Comparison of ENCODE assay signal across 19 cellular contexts in genomic region chr10:103901299-103901698, GRCh38. TPM values are rescaled to one million over a fixed set of nuclear protein-coding genes. Genes with fewer than 3 reads are reported as not detected.
A peak's percentile ranks its signal among the peaks of the same experiment; 100 is the strongest.
DNase-seq lines count a peak whose midpoint lies in the region; ATAC-seq, FAIRE-seq and TF ChIP-seq lines count a peak whose summit lies in the region.
"Had no signal": no experiment of that assay in that cellular context is flagged by ENCODE, and none has a peak within 500 bp of the region (broad histone marks: within the 10 kb centered on the region; RNA-seq: fewer than 3 reads in every experiment).

No MANE protein-coding gene starts in this region.

- no peaks in the 10 kb centered on the region for H3K9me3 Mint-ChIP-seq in activated CD4-positive, alpha-beta memory T cell treated with anti-CD3 and anti-CD28 coated beads for 36 hours
- H3K9me3 Mint-ChIP-seq in stimulated activated effector memory CD8-positive, alpha-beta T cell treated with anti-CD3 and anti-CD28 coated beads, Interleukin-12 subunit alpha, Interleukin-12 subunit beta, amount 100 ng/mL, for 72 hours, result no peaks in the 10 kb centered on the region
- H3K9me3 Mint-ChIP-seq: H9 had no signal

- H3K79me2 ChIP-seq in endothelial cell of umbilical vein (ENCODE audit: control insufficient read depth, insufficient read depth, low read length), result no peaks in the 10 kb centered on the region
- H3K79me2 ChIP-seq: parathyroid adenoma had no signal

- peak overlapping the region; percentile 50 for H2AFZ ChIP-seq in endothelial cell of umbilical vein (ENCODE audit: low read depth, low read length)
- H2AFZ ChIP-seq: parathyroid adenoma had no signal

- H3K4me3 Mint-ChIP-seq in activated CD4-positive, alpha-beta memory T cell treated with anti-CD3 and anti-CD28 coated beads for 36 hours, result no peak overlapping the region
- peak overlapping the region; percentile 37 for H3K4me3 Mint-ChIP-seq in stimulated activated effector memory CD8-positive, alpha-beta T cell treated with anti-CD3 and anti-CD28 coated beads, Interleukin-12 subunit alpha, Interleukin-12 subunit beta, amount 100 ng/mL, for 72 hours
- H3K4me3 Mint-ChIP-seq: H9 had no signal

- H3K36me3 Mint-ChIP-seq in activated CD4-positive, alpha-beta memory T cell treated with anti-CD3 and anti-CD28 coated beads for 36 hours, result peaks cover 47% of the 10 kb centered on the region
- H3K36me3 Mint-ChIP-seq in stimulated activated effector memory CD8-positive, alpha-beta T cell treated with anti-CD3 and anti-CD28 coated beads, Interleukin-12 subunit alpha, Interleukin-12 subunit beta, amount 100 ng/mL, for 72 hours, result peaks cover 65% of the 10 kb centered on the region

- peaks cover 7% of the 10 kb centered on the region for H3K4me1 ChIP-seq in endothelial cell of umbilical vein (ENCODE audit: control insufficient read depth, extremely low read depth, insufficient read depth, low read length)
- H3K4me1 ChIP-seq: parathyroid adenoma had no signal

- TF ChIP-seq CTCF in endothelial cell of umbilical vein (IDR thresholded peaks at IDR 0.05; ENCODE audit: extremely low read depth in 1 of 2, insufficient read depth in 1 of 2, low read depth in 1 of 2, low read length in 2 of 2), result no peak

- H3K27ac Mint-ChIP-seq in activated CD4-positive, alpha-beta memory T cell treated with anti-CD3 and anti-CD28 coated beads for 36 hours, result peak overlapping the region; percentile 18
- peak overlapping the region; percentile 58 for H3K27ac Mint-ChIP-seq in stimulated activated effector memory CD8-positive, alpha-beta T cell treated with anti-CD3 and anti-CD28 coated beads, Interleukin-12 subunit alpha, Interleukin-12 subunit beta, amount 100 ng/mL, for 72 hours

- no peak for TF ChIP-seq POLR2A in endothelial cell of umbilical vein (IDR thresholded peaks at IDR 0.05; ENCODE audit: low read depth, low read length)

- no peak for FAIRE-seq in endothelial cell of umbilical vein (lab: Jason Lieb, UNC)
- FAIRE-seq: GM18507 had no signal

- ATAC-seq in activated CD4-positive, CD25-positive, alpha-beta regulatory T cell treated with anti-CD3 and anti-CD28 coated beads, Interleukin-2, amount 50 U/mL, for 24 hours, result peak; percentile 49 to 51
- ATAC-seq in stimulated activated effector memory CD8-positive, alpha-beta T cell treated with anti-CD3 and anti-CD28 coated beads, Interleukin-12 subunit alpha, Interleukin-12 subunit beta, amount 100 ng/mL, for 72 hours, result peak; percentile 74

- no peak overlapping the region for H3K4me3 ChIP-seq in endothelial cell of umbilical vein (replicated peaks in 1 of 3; ENCODE audit: insufficient read depth in 1 of 3, low read depth in 1 of 3, low read length in 3 of 3)
- H3K4me3 ChIP-seq: SJSA1, transverse colon had no signal

- H3K27me3 Mint-ChIP-seq in activated CD4-positive, alpha-beta memory T cell treated with anti-CD3 and anti-CD28 coated beads for 36 hours, result no peaks in the 10 kb centered on the region

- no TSS peak for BruUV-seq in endothelial cell of umbilical vein (replicated peaks; lab: Mats Ljungman, UMichigan)

- POLR2A ChIA-PET in activated CD4-positive, alpha-beta memory T cell treated with anti-CD3 and anti-CD28 coated beads for 36 hours (lab: Charles Lee), result interaction anchor here (1.1 to 1.9 kb wide), 2 partner anchors 10 to 16 kb away, joined by 3 to 6 read pairs; no protein-coding TSS in a partner anchor
- POLR2A ChIA-PET in endothelial cell of umbilical vein (lab: Charles Lee), result no interaction called here

- no peak overlapping the region for H3K9ac ChIP-seq in endothelial cell of umbilical vein (replicated peaks; ENCODE audit: extremely low read depth, insufficient read depth, low read length)
- H3K9ac ChIP-seq: parathyroid adenoma had no signal

- intact Hi-C loops in activated CD4-positive, alpha-beta memory T cell treated with anti-CD3 and anti-CD28 coated beads for 36 hours (cut with micrococcal nuclease), result no loop called here
- intact Hi-C loops in endothelial cell of umbilical vein (cut with micrococcal nuclease), result loop anchor here (10.0 kb wide), 1 partner anchor 434 kb away; the partner anchor contains the start of gene ITPRIP

- H4K20me1 ChIP-seq in endothelial cell of umbilical vein (replicated peaks; ENCODE audit: control insufficient read depth, extremely low read depth, insufficient read depth, low read length), result no peaks in the 10 kb centered on the region

- no peak overlapping the region for H3K27ac ChIP-seq in endothelial cell of umbilical vein (ENCODE audit: insufficient read depth, low read depth, low read length)
- H3K27ac ChIP-seq: parathyroid adenoma, SJSA1 had no signal

- H3K4me1 Mint-ChIP-seq in activated CD4-positive, alpha-beta memory T cell treated with anti-CD3 and anti-CD28 coated beads for 36 hours (ENCODE audit: low read depth), result peaks cover 58% of the 10 kb centered on the region
- peaks cover 40% of the 10 kb centered on the region for H3K4me1 Mint-ChIP-seq in stimulated activated effector memory CD8-positive, alpha-beta T cell treated with anti-CD3 and anti-CD28 coated beads, Interleukin-12 subunit alpha, Interleukin-12 subunit beta, amount 100 ng/mL, for 72 hours
- H3K4me1 Mint-ChIP-seq: H9 had no signal

- H3K9me3 ChIP-seq in endothelial cell of umbilical vein (replicated peaks; ENCODE audit: control insufficient read depth, insufficient read depth, low read length), result no peaks in the 10 kb centered on the region
- H3K9me3 ChIP-seq: SJSA1, transverse colon had no signal

- H3K9me1 ChIP-seq in endothelial cell of umbilical vein (replicated peaks; ENCODE audit: control insufficient read depth, extremely low read depth, insufficient read depth, low read length), result no peaks in the 10 kb centered on the region

- dilution Hi-C loops in endothelial cell of umbilical vein (cut with MboI; ENCODE audit: extremely low pct_ligation_motif_present, low sequenced_read_pairs), result no loop called here

- no peak for DNase-seq in activated CD4-positive, CD25-positive, alpha-beta regulatory T cell treated with anti-CD3 and anti-CD28 coated beads, Interleukin-2, amount 50 U/mL, for 72 hours
- no peak for DNase-seq in activated CD4-positive, alpha-beta memory T cell treated with anti-CD3 and anti-CD28 coated beads for 36 hours
- DNase-seq in endothelial cell of umbilical vein (ENCODE audit: low read depth, low spot score) (peak; percentile 31), SHP77 (lab: John Stamatoyannopoulos, UW) (no peak), NCI-H1092 (lab: John Stamatoyannopoulos, UW) (no peak)
- no peak for DNase-seq in stimulated activated effector memory CD8-positive, alpha-beta T cell treated with anti-CD3 and anti-CD28 coated beads, Interleukin-12 subunit alpha, Interleukin-12 subunit beta, amount 100 ng/mL, for 72 hours (ENCODE audit: low spot score in 2 of 2)
- no peak for DNase-seq in stimulated activated CD4-positive, alpha-beta T cell treated with anti-CD3 and anti-CD28 coated beads, Interleukin-12 subunit alpha, Interleukin-12 subunit beta, amount 100 ng/mL, for 4 hours
- DNase-seq: activated gamma-delta T cell treated with Interleukin-2 at 50 U/mL for 16 hours; C1 segment of cervical spinal cord; DMS79; H9; NCI-H187; NCI-H446; stimulated activated CD4-positive, alpha-beta T cell treated with anti-CD3 and anti-CD28 coated beads, Interleukin-4, amount 100 ng/mL, for 4 hours; transverse colon had no signal

- CTCF ChIA-PET in activated CD4-positive, alpha-beta memory T cell treated with anti-CD3 and anti-CD28 coated beads for 36 hours (lab: Charles Lee), result interaction anchor here (0.9 to 2.5 kb wide), 8 partner anchors 10 to 220 kb away, joined by 3 to 9 read pairs (median 4); no protein-coding TSS in a partner anchor
- CTCF ChIA-PET in endothelial cell of umbilical vein (lab: Charles Lee), result interaction anchor here (1.1 to 2.4 kb wide), 6 partner anchors 12 to 81 kb away, joined by 3 to 13 read pairs (median 4); no protein-coding TSS in a partner anchor

- H3K36me3 ChIP-seq in endothelial cell of umbilical vein (ENCODE audit: control insufficient read depth in 2 of 2, extremely low read depth in 1 of 2, insufficient read depth in 2 of 2, low read length in 2 of 2), result peaks cover 2 to 5% of the 10 kb centered on the region in 2 experiments

- peak overlapping the region; percentile 54 for H3K4me2 ChIP-seq in endothelial cell of umbilical vein (ENCODE audit: insufficient read depth, low read length)

- H3K27me3 ChIP-seq in endothelial cell of umbilical vein (ENCODE audit: control insufficient read depth in 2 of 2, insufficient read depth in 2 of 2, low read length in 2 of 2), result no peaks in the 10 kb centered on the region
- H3K27me3 ChIP-seq: SJSA1, transverse colon had no signal

TF ChIP-seq in endothelial cell of umbilical vein, 7 proteins besides CTCF, POLR2A, EP300 and RAD21:
- no peak for TF ChIP-seq POLR2AphosphoS5 (IDR thresholded peaks at IDR 0.05; ENCODE audit: insufficient read depth, low read depth, low read length)
- no peak for TF ChIP-seq EZH2 (IDR thresholded peaks at IDR 0.05; ENCODE audit: borderline replicate concordance, low read depth, low read length, severe bottlenecking)

RNA-seq across cellular contexts. Expression of gene STN1, which starts 16.7 kb away (rescaled TPM):
- total RNA-seq in activated CD4-positive, alpha-beta memory T cell treated with anti-CD3 and anti-CD28 coated beads for 36 hours, result 10 to 100 TPM; 56.1 to 57.0 TPM
- total RNA-seq in endothelial cell of umbilical vein, result 12.7 and 15.3 TPM in 2 replicates
- 9.1 and 10.8 TPM in 2 replicates for polyA plus RNA-seq in endothelial cell of umbilical vein
- polyA plus RNA-seq in endothelial cell of umbilical vein (2011; cell fraction: cytosol; rRNA removed), result 15.1 and 15.3 TPM in 2 replicates
- 8.0 and 9.4 TPM in 2 replicates for polyA plus RNA-seq in endothelial cell of umbilical vein (2011; cell fraction: nucleus; rRNA removed)
- 16.8 and 19.5 TPM in 2 replicates for polyA plus RNA-seq in endothelial cell of umbilical vein (2012)
- 9.9 and 13.8 TPM in 2 replicates for polyA minus RNA-seq in endothelial cell of umbilical vein
- 3.2 TPM for polyA minus RNA-seq in endothelial cell of umbilical vein (2011; cell fraction: cytosol; rRNA and poly(A)+ RNA removed)
- polyA minus RNA-seq in endothelial cell of umbilical vein (2011; cell fraction: nucleus; rRNA and poly(A)+ RNA removed), result 3.5 and 3.7 TPM in 2 replicates

RNA-seq across cellular contexts. Expression of gene SH3PXD2A, which starts 45.9 kb away (rescaled TPM):
- 10 to 100 TPM in 1 of 2 experiments, 1 to 10 TPM in 1; 10.0 to 10.3 TPM for total RNA-seq in activated CD4-positive, alpha-beta memory T cell treated with anti-CD3 and anti-CD28 coated beads for 36 hours
- total RNA-seq in endothelial cell of umbilical vein, result 5.1 and 6.6 TPM in 2 replicates
- polyA plus RNA-seq in endothelial cell of umbilical vein, result 1.3 and 1.4 TPM in 2 replicates
- 1.4 and 1.7 TPM in 2 replicates for polyA plus RNA-seq in endothelial cell of umbilical vein (2011; cell fraction: cytosol; rRNA removed)
- polyA plus RNA-seq in endothelial cell of umbilical vein (2011; cell fraction: nucleus; rRNA removed), result 4.3 and 4.8 TPM in 2 replicates
- 5.7 and 6.1 TPM in 2 replicates for polyA plus RNA-seq in endothelial cell of umbilical vein (2012)
- 3.3 and 3.7 TPM in 2 replicates for polyA minus RNA-seq in endothelial cell of umbilical vein
- polyA minus RNA-seq in endothelial cell of umbilical vein (2011; cell fraction: cytosol; rRNA and poly(A)+ RNA removed), result 12.9 TPM
- polyA minus RNA-seq in endothelial cell of umbilical vein (2011; cell fraction: nucleus; rRNA and poly(A)+ RNA removed), result 3.1 and 3.5 TPM in 2 replicates
